ENCODE assay signal across 30 cellular contexts in genomic region chr21:31450971-31451370, GRCh38.
"Had no signal": no experiment of that assay in that cellular context is flagged by ENCODE, and none has a peak within 500 bp of the region (broad histone marks: within the 10 kb centered on the region; RNA-seq: fewer than 3 reads in every experiment).

No MANE protein-coding gene starts in this region.

- H3K9ac ChIP-seq: SK-N-SH had no signal

- H3K4me2 ChIP-seq: SK-N-SH had no signal

- DNase-seq: activated CD4-positive, alpha-beta memory T cell treated with anti-CD3 and anti-CD28 coated beads for 36 hours; activated CD4-positive, alpha-beta T cell treated with anti-CD3 and anti-CD28 coated beads for 4 hours; activated CD4-positive, alpha-beta T cell treated with anti-CD3 and anti-CD28 coated beads, Interleukin-2, amount 50 U/mL, for 1 hour; activated CD4-positive, CD25-positive, alpha-beta regulatory T cell treated with anti-CD3 and anti-CD28 coated beads, Interleukin-2, amount 50 U/mL, for 72 hours; activated CD8-positive, alpha-beta memory T cell treated with anti-CD3 and anti-CD28 coated beads, Interleukin-2, amount 50 U/mL, for 4 hours; activated gamma-delta T cell treated with Interleukin-2 at 50 U/mL for 16 hours; activated naive CD4-positive, alpha-beta T cell treated with anti-CD3 and anti-CD28 coated beads for 36 hours; activated T-cell treated with anti-CD3 and anti-CD28 coated beads for 4 hours; activated T-cell treated with anti-CD3 and anti-CD28 coated beads, Interleukin-2, amount 50 U/mL, for 4 hours; adrenal gland; body of pancreas; Kasumi-1; KG1; MM.1S; MV-4-11; NCI-H1092; NCI-H1417; NCI-H146; NCI-H187; NCI-H2029 treated with DMSO at 0.1 percent for 48 hours; NCI-H345; NCI-H524 treated with DMSO at 0.1 percent for 48 hours; NK-92 treated with Interleukin-12 subunit alpha and Interleukin-12 subunit beta, amount 100 ng/mL, for 24 hours; PC-3; Peyer's patch; RPMI8226; SHP77 treated with DMSO at 0.1 percent for 48 hours; SK-N-SH had no signal

- H3K27me3 ChIP-seq: adrenal gland, body of pancreas, breast epithelium, Peyer's patch, SJSA1 had no signal

- H3K4me1 ChIP-seq: adrenal gland, body of pancreas, breast epithelium, Peyer's patch, SJSA1 had no signal

- H3K36me3 ChIP-seq: adrenal gland, breast epithelium, Peyer's patch, SJSA1 had no signal

- H3K9me3 ChIP-seq: adrenal gland, body of pancreas, breast epithelium, Peyer's patch, SJSA1, SK-N-SH had no signal

- H3K27ac ChIP-seq: adrenal gland, body of pancreas, breast epithelium, Peyer's patch, SJSA1 had no signal

- H3K4me3 ChIP-seq: adrenal gland, body of pancreas, breast epithelium, Peyer's patch, SJSA1 had no signal
